Comparison of ENCODE assay signal across 25 cellular contexts in the genomic region with DNA sequence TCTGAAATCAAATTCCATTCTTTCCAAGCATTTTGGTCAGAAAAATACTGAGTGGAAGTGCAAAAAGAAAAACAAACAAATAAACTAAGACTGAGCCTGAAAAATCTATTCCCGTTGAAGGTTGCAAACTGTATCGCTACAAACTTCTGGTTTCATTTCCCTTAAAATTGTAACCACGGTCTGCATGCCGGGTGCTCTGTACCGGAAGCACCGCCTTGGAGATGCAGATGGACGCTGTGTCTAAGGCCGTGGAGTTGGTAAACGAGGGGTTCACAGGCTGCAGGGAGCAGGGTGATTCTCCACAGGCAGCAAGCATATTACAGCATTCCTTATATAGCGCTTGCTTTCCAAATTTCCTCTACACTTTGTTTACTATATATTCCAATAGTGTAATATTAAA.
DNase-seq lines count a peak whose midpoint lies in the region; ATAC-seq lines count a peak whose summit lies in the region.
"Had no signal": no experiment of that assay in that cellular context is flagged by ENCODE, and none has a peak within 500 bp of the region (broad histone marks: within the 10 kb centered on the region; RNA-seq: fewer than 3 reads in every experiment).

No MANE protein-coding gene starts in this region.

- H3K4me3 ChIP-seq in HAP-1, result no peak overlapping the region
- H3K4me3 ChIP-seq: GM23338, SJCRH30, transverse colon had no signal

- H3K27ac Mint-ChIP-seq in activated naive CD8-positive, alpha-beta T cell, result no peak overlapping the region
- no peak overlapping the region for H3K27ac Mint-ChIP-seq in activated naive CD8-positive, alpha-beta T cell treated with anti-CD3 and anti-CD28 coated beads, Interleukin-2, amount 50 U/mL, for 24 hours
- no peak overlapping the region for H3K27ac Mint-ChIP-seq in activated T-helper 17 cell treated with anti-CD3 and anti-CD28 coated beads, Interleukin-2, amount 50 U/mL, for 72 hours
- H3K27ac Mint-ChIP-seq: activated CD4-positive, alpha-beta T cell treated with anti-CD3 and anti-CD28 coated beads, Interleukin-2, amount 10 ng/mL, durations not matched to agents 24 days and 14 days; activated naive CD4-positive, alpha-beta T cell treated with anti-CD3 and anti-CD28 coated beads, Interleukin-2, amount 50 U/mL, for 72 hours; GM23338; stimulated activated naive CD8-positive, alpha-beta T cell treated with anti-CD3 and anti-CD28 coated beads, Interleukin-15, amount 100 ng/mL, for 72 hours; T-helper 1 cell treated with Interleukin-12 subunit alpha and Interleukin-12 subunit beta and Interleukin-4 antibody, amounts not matched to agents 30 μg/mL and 1 μg/mL, for 36 hours had no signal

- H3K36me3 ChIP-seq in HAP-1 (replicated peaks), result no peaks in the 10 kb centered on the region
- H3K36me3 ChIP-seq: BE2C, SJCRH30, transverse colon had no signal

- no peaks in the 10 kb centered on the region for H3K4me1 ChIP-seq in HAP-1
- H3K4me1 ChIP-seq: foreskin keratinocyte, SJCRH30, transverse colon had no signal

- H3K9me3 ChIP-seq in HAP-1, result no peaks in the 10 kb centered on the region
- H3K9me3 ChIP-seq: BE2C, SJCRH30, transverse colon had no signal

- H3K27me3 Mint-ChIP-seq in activated naive CD8-positive, alpha-beta T cell, result peaks cover 2% of the 10 kb centered on the region
- H3K27me3 Mint-ChIP-seq in activated naive CD8-positive, alpha-beta T cell treated with anti-CD3 and anti-CD28 coated beads, Interleukin-2, amount 50 U/mL, for 24 hours, result no peaks in the 10 kb centered on the region
- H3K27me3 Mint-ChIP-seq in activated T-helper 17 cell treated with anti-CD3 and anti-CD28 coated beads, Interleukin-2, amount 50 U/mL, for 72 hours, result peaks cover 22% of the 10 kb centered on the region

- H3K4me1 Mint-ChIP-seq in activated naive CD8-positive, alpha-beta T cell (ENCODE audit: low read depth), result peaks cover 11% of the 10 kb centered on the region
- peaks cover 7% of the 10 kb centered on the region for H3K4me1 Mint-ChIP-seq in activated naive CD8-positive, alpha-beta T cell treated with anti-CD3 and anti-CD28 coated beads, Interleukin-2, amount 50 U/mL, for 24 hours
- H3K4me1 Mint-ChIP-seq in activated T-helper 17 cell treated with anti-CD3 and anti-CD28 coated beads, Interleukin-2, amount 50 U/mL, for 72 hours, result no peaks in the 10 kb centered on the region

- H3K9me3 Mint-ChIP-seq in activated naive CD8-positive, alpha-beta T cell (ENCODE audit: low read depth), result no peaks in the 10 kb centered on the region
- H3K9me3 Mint-ChIP-seq in activated naive CD8-positive, alpha-beta T cell treated with anti-CD3 and anti-CD28 coated beads, Interleukin-2, amount 50 U/mL, for 24 hours, result no peaks in the 10 kb centered on the region
- peaks cover 3% of the 10 kb centered on the region for H3K9me3 Mint-ChIP-seq in activated T-helper 17 cell treated with anti-CD3 and anti-CD28 coated beads, Interleukin-2, amount 50 U/mL, for 72 hours
- H3K9me3 Mint-ChIP-seq: activated CD4-positive, alpha-beta T cell treated with anti-CD3 and anti-CD28 coated beads, Interleukin-2, amount 10 ng/mL, durations not matched to agents 24 days and 14 days; activated naive CD4-positive, alpha-beta T cell treated with anti-CD3 and anti-CD28 coated beads, Interleukin-2, amount 50 U/mL, for 72 hours; GM23338; stimulated activated naive CD8-positive, alpha-beta T cell treated with anti-CD3 and anti-CD28 coated beads, Interleukin-15, amount 100 ng/mL, for 72 hours; T-helper 1 cell treated with Interleukin-12 subunit alpha and Interleukin-12 subunit beta and Interleukin-4 antibody, amounts not matched to agents 30 μg/mL and 1 μg/mL, for 36 hours had no signal

- no peak for DNase-seq in activated naive CD8-positive, alpha-beta T cell treated with anti-CD3 and anti-CD28 coated beads, Interleukin-2, amount 50 U/mL, for 24 hours
- peak; percentile 3 for DNase-seq in NAMALWA (ENCODE audit: low spot score)
- DNase-seq in germinal center (ENCODE audit: low spot score), result peak; percentile 40
- DNase-seq in sciatic nerve (ENCODE audit: low spot score), result no peak
- no peak for DNase-seq in HAP-1 (ENCODE audit: low spot score in 2 of 2)
- no peak for DNase-seq in activated effector memory CD4-positive, alpha-beta T cell treated with anti-CD3 and anti-CD28 coated beads, Interleukin-2, amount 50 U/mL, for 16 hours
- DNase-seq: 8988T; activated CD4-positive, alpha-beta T cell treated with anti-CD3 and anti-CD28 coated beads, Interleukin-2, amount 10 ng/mL, durations not matched to agents 24 days and 14 days; Calu3; effector CD4-positive, alpha-beta T cell; erythroblast; foreskin keratinocyte; NCI-H187; NCI-H69; SJCRH30; stimulated activated CD4-positive, alpha-beta T cell treated with anti-CD3 and anti-CD28 coated beads, Interleukin-12 subunit alpha, Interleukin-12 subunit beta, amount 100 ng/mL, for 4 hours; stimulated activated naive CD8-positive, alpha-beta T cell treated with anti-CD3 and anti-CD28 coated beads, Interleukin-15, amount 100 ng/mL, for 72 hours; transverse colon had no signal

- peak overlapping the region; percentile 49 for H3K4me3 Mint-ChIP-seq in activated naive CD8-positive, alpha-beta T cell
- H3K4me3 Mint-ChIP-seq in activated naive CD8-positive, alpha-beta T cell treated with anti-CD3 and anti-CD28 coated beads, Interleukin-2, amount 50 U/mL, for 24 hours, result no peak overlapping the region
- no peak overlapping the region for H3K4me3 Mint-ChIP-seq in activated T-helper 17 cell treated with anti-CD3 and anti-CD28 coated beads, Interleukin-2, amount 50 U/mL, for 72 hours
- H3K4me3 Mint-ChIP-seq: activated CD4-positive, alpha-beta T cell treated with anti-CD3 and anti-CD28 coated beads, Interleukin-2, amount 10 ng/mL, durations not matched to agents 24 days and 14 days; GM23338; stimulated activated naive CD8-positive, alpha-beta T cell treated with anti-CD3 and anti-CD28 coated beads, Interleukin-15, amount 100 ng/mL, for 72 hours; T-helper 1 cell treated with Interleukin-12 subunit alpha and Interleukin-12 subunit beta and Interleukin-4 antibody, amounts not matched to agents 30 μg/mL and 1 μg/mL, for 36 hours had no signal

- in situ Hi-C loops in HAP-1 (cut with MboI; ENCODE audit: low sequenced_read_pairs), result no loop called here

- H3K27me3 ChIP-seq in HAP-1 (ENCODE audit: low read depth), result no peaks in the 10 kb centered on the region
- H3K27me3 ChIP-seq: BE2C, foreskin keratinocyte, SJCRH30, transverse colon had no signal

- no peaks in the 10 kb centered on the region for H3K36me3 Mint-ChIP-seq in activated naive CD8-positive, alpha-beta T cell
- no peaks in the 10 kb centered on the region for H3K36me3 Mint-ChIP-seq in activated naive CD8-positive, alpha-beta T cell treated with anti-CD3 and anti-CD28 coated beads, Interleukin-2, amount 50 U/mL, for 24 hours (ENCODE audit: low read depth)
- no peaks in the 10 kb centered on the region for H3K36me3 Mint-ChIP-seq in activated T-helper 17 cell treated with anti-CD3 and anti-CD28 coated beads, Interleukin-2, amount 50 U/mL, for 72 hours (ENCODE audit: low read depth)
- H3K36me3 Mint-ChIP-seq: activated naive CD4-positive, alpha-beta T cell treated with anti-CD3 and anti-CD28 coated beads, Interleukin-2, amount 50 U/mL, for 72 hours had no signal

- intact Hi-C loops in sciatic nerve (cut with DNase I), result no loop called here

- ATAC-seq in activated naive CD8-positive, alpha-beta T cell treated with anti-CD3 and anti-CD28 coated beads, Interleukin-2, amount 50 U/mL, for 24 hours, result no peak
- ATAC-seq in sciatic nerve, result peak; percentile 77
- no peak for ATAC-seq in activated T-helper 17 cell treated with anti-CD3 and anti-CD28 coated beads, Interleukin-2, amount 50 U/mL, for 72 hours (replicated peaks)
- ATAC-seq: activated naive CD4-positive, alpha-beta T cell treated with anti-CD3 and anti-CD28 coated beads, Interleukin-2, amount 50 U/mL, for 72 hours; foreskin keratinocyte; GM23338; Panc1; stimulated activated naive CD8-positive, alpha-beta T cell treated with anti-CD3 and anti-CD28 coated beads, Interleukin-15, amount 100 ng/mL, for 72 hours had no signal

Comparison
In these comparisons a context has a peak if more than half of its experiments do, and no peak if none do; other contexts are left out.
1. DNase-seq: peak in NAMALWA (single experiment) and germinal center (single experiment); none in activated naive CD8-positive, alpha-beta T cell treated with anti-CD3 and anti-CD28 coated beads, Interleukin-2, amount 50 U/mL, for 24 hours (single experiment), sciatic nerve (single experiment), HAP-1 (0 of 2) and activated effector memory CD4-positive, alpha-beta T cell treated with anti-CD3 and anti-CD28 coated beads, Interleukin-2, amount 50 U/mL, for 16 hours (single experiment).